1 cellular context compared by ENCODE assay signal in the genomic region with DNA sequence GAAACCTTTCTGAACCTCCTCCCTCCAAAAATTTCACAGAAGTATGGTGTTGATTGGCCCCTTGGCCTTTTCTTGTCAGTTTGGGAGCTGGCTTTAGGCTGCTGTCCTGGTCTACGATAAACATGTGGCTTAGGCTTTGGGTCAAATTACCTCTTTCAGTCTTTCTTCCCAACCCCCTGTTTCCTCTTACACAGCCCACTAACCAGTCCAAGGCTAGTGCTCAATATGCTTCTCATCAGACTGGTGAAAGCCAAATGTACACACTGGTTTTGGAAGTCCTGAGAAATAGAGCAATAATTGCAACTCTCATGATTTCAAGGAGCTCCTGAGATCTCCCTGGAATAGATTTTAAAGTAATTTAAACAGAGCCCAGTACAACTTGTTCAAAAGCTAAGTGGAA.
TF ChIP-seq lines count a peak whose summit lies in the region.

No MANE protein-coding gene starts in this region.

TF ChIP-seq in WTC11, 78 proteins besides CTCF, POLR2A, EP300 and RAD21 (continued from another document):
- TF ChIP-seq, protein P1, sequence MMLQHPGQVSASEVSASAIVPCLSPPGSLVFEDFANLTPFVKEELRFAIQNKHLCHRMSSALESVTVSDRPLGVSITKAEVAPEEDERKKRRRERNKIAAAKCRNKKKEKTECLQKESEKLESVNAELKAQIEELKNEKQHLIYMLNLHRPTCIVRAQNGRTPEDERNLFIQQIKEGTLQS (CRISPR knock-in tag; conservative IDR thresholded peaks at IDR 0.05), result no peak
- no peak for TF ChIP-seq CREB1 (CRISPR knock-in tag; IDR thresholded peaks at IDR 0.05)
- TF ChIP-seq RORB (CRISPR knock-in tag; IDR thresholded peaks at IDR 0.05), result no peak
- TF ChIP-seq EMX1 (CRISPR knock-in tag; IDR thresholded peaks at IDR 0.05), result no peak
- no peak for TF ChIP-seq MYBL2 (CRISPR knock-in tag; IDR thresholded peaks at IDR 0.05)
- no peak for TF ChIP-seq NFATC4 (CRISPR knock-in tag; IDR thresholded peaks at IDR 0.05)
